Comparison of ENCODE assay signal across 8 cellular contexts in genomic region chr1:223771469-223771813, GRCh38. TPM values are rescaled to one million over a fixed set of nuclear protein-coding genes. Genes with fewer than 3 reads are reported as not detected.
DNase-seq lines count a peak whose midpoint lies in the region; ATAC-seq, FAIRE-seq and TF ChIP-seq lines count a peak whose summit lies in the region.

No MANE protein-coding gene starts in this region.

- H3K27me3 ChIP-seq in left lung (no peaks in the 10 kb centered on the region), thyroid gland (no peaks in the 10 kb centered on the region)

- H3K36me3 Mint-ChIP-seq in activated CD4-positive, alpha-beta T cell treated with anti-CD3 and anti-CD28 coated beads for 36 hours (ENCODE audit: low read depth): peaks cover 50% of the 10 kb centered on the region
- peaks cover 9 to 40% of the 10 kb centered on the region in 2 donors for H3K36me3 Mint-ChIP-seq in activated naive CD4-positive, alpha-beta T cell treated with anti-CD3 and anti-CD28 coated beads, Interleukin-2, amount 50 U/mL, for 72 hours

- H3K4me1 ChIP-seq in left lung: peaks cover 19 to 38% of the 10 kb centered on the region in 2 donors
- peaks cover 20 to 46% of the 10 kb centered on the region in 2 donors for H3K4me1 ChIP-seq in thyroid gland

- no peaks in the 10 kb centered on the region for H3K9me3 Mint-ChIP-seq in activated CD4-positive, alpha-beta T cell treated with anti-CD3 and anti-CD28 coated beads for 36 hours (ENCODE audit: low read depth)
- no peaks in the 10 kb centered on the region for H3K9me3 Mint-ChIP-seq in activated naive CD4-positive, alpha-beta T cell treated with anti-CD3 and anti-CD28 coated beads, Interleukin-2, amount 50 U/mL, for 72 hours

- intact Hi-C loops in activated CD4-positive, alpha-beta T cell treated with anti-CD3 and anti-CD28 coated beads for 36 hours (cut with DNase I, micrococcal nuclease): no loop called here
- intact Hi-C loops in left lung (cut with DNase I): no loop called here
- intact Hi-C loops in thyroid gland (cut with DNase I): no loop called here

- H3K27ac ChIP-seq in left lung (peak overlapping the region; percentile 71 to 91), thyroid gland (peak overlapping the region; percentile 83 to 96 (median 89))

- H3K9me3 ChIP-seq in left lung (no peaks in the 10 kb centered on the region), thyroid gland (no peaks in the 10 kb centered on the region)

- POLR2A ChIA-PET in activated CD4-positive, alpha-beta T cell treated with anti-CD3 and anti-CD28 coated beads for 36 hours (lab: Charles Lee): interaction anchor here (0.5 to 0.6 kb wide), 2 partner anchors 46 to 47 kb away, joined by 4 to 5 read pairs; no protein-coding TSS in a partner anchor

- H3K27ac Mint-ChIP-seq in activated CD4-positive, alpha-beta T cell treated with anti-CD3 and anti-CD28 coated beads for 36 hours: peak overlapping the region; percentile 68
- H3K27ac Mint-ChIP-seq in activated naive CD4-positive, alpha-beta T cell treated with anti-CD3 and anti-CD28 coated beads, Interleukin-2, amount 50 U/mL, for 72 hours: peak overlapping the region; percentile 19 to 69

- 49 to 54% methylated on average over 2 of the region's 2 CpGs for WGBS in thyroid gland, 2 donors

- H3K27me3 Mint-ChIP-seq in activated CD4-positive, alpha-beta T cell treated with anti-CD3 and anti-CD28 coated beads for 36 hours: no peaks in the 10 kb centered on the region

- DNase-seq in activated CD4-positive, alpha-beta T cell treated with anti-CD3 and anti-CD28 coated beads for 36 hours: no peak
- no peak for DNase-seq in activated CD4-positive, alpha-beta T cell treated with anti-CD3 and anti-CD28 coated beads, Interleukin-2, amount 50 U/mL, for 48 hours
- DNase-seq in activated naive CD4-positive, alpha-beta T cell treated with anti-CD3 and anti-CD28 coated beads, Interleukin-2, amount 50 U/mL, for 72 hours (ENCODE audit: low spot score in 2 of 2): no peak
- DNase-seq in left lung: no peak
- peak in 1 of 2 donors; percentile 25 for DNase-seq in thyroid gland
- no peak for DNase-seq in GM12891 (ENCODE audit: insufficient read length, low spot score)
- DNase-seq in DMS53 (lab: John Stamatoyannopoulos, UW): no peak

- no peak overlapping the region for H3K4me3 Mint-ChIP-seq in activated CD4-positive, alpha-beta T cell treated with anti-CD3 and anti-CD28 coated beads for 36 hours

- peaks cover 37% of the 10 kb centered on the region for H3K4me1 Mint-ChIP-seq in activated CD4-positive, alpha-beta T cell treated with anti-CD3 and anti-CD28 coated beads for 36 hours

- peaks cover 0 to 81% of the 10 kb centered on the region in 2 donors for H3K36me3 ChIP-seq in left lung
- H3K36me3 ChIP-seq in thyroid gland: peaks cover 8 to 10% of the 10 kb centered on the region in 2 donors

- H3K4me3 ChIP-seq in left lung: no peak overlapping the region
- no peak overlapping the region for H3K4me3 ChIP-seq in thyroid gland (replicated peaks in 1 of 3)

- no peak for ATAC-seq in activated CD4-positive, alpha-beta T cell treated with anti-CD3 and anti-CD28 coated beads for 36 hours
- ATAC-seq in activated naive CD4-positive, alpha-beta T cell treated with anti-CD3 and anti-CD28 coated beads, Interleukin-2, amount 50 U/mL, for 72 hours: peak in 1 of 2 donors; percentile 23
- ATAC-seq in left lung: peak; percentile 43
- ATAC-seq in GM19463 (IDR thresholded peaks at IDR 0.05; ENCODE audit: unreplicated experiment): no peak

- FAIRE-seq in GM12891 (lab: Jason Lieb, UNC): no peak

- CTCF ChIA-PET in activated CD4-positive, alpha-beta T cell treated with anti-CD3 and anti-CD28 coated beads for 36 hours (lab: Charles Lee): interaction anchor here (0.7 to 1.8 kb wide), 6 partner anchors 22 to 335 kb away, joined by 3 to 10 read pairs (median 4); no protein-coding TSS in a partner anchor

- TF ChIP-seq CTCF in left lung (IDR thresholded peaks at IDR 0.05) (no peak), thyroid gland (IDR thresholded peaks at IDR 0.05) (no peak)

- TF ChIP-seq POLR2A in thyroid gland (IDR thresholded peaks at IDR 0.05) (no peak), GM12891 (IDR thresholded peaks at IDR 0.05; ENCODE audit: low read depth, low read length) (no peak)

TF ChIP-seq in GM12891, 5 proteins besides CTCF, POLR2A, EP300 and RAD21:
- TF ChIP-seq POU2F2 (IDR thresholded peaks at IDR 0.05; ENCODE audit: low read depth, low read length) (no peak), POLR2AphosphoS5 (IDR thresholded peaks at IDR 0.05; ENCODE audit: low read depth, low read length) (no peak), PAX5 (IDR thresholded peaks at IDR 0.05; ENCODE audit: insufficient read depth, low read length, severe bottlenecking) (no peak), TAF1 (IDR thresholded peaks at IDR 0.05; ENCODE audit: low read depth, low read length) (no peak), SPI1 (IDR thresholded peaks at IDR 0.05; ENCODE audit: low read depth, low read length) (no peak)

RNA-seq across cellular contexts. Expression of gene CAPN2, which starts 59.1 kb away (rescaled TPM):
- 10 to 100 TPM; 31.1 to 33.1 TPM for total RNA-seq in activated CD4-positive, alpha-beta T cell treated with anti-CD3 and anti-CD28 coated beads for 36 hours
- total RNA-seq in activated naive CD4-positive, alpha-beta T cell treated with anti-CD3 and anti-CD28 coated beads, Interleukin-2, amount 50 U/mL, for 72 hours: 10 to 100 TPM in 1 of 2 donors, 1 to 10 TPM in 1; 7.0 to 36.8 TPM
- total RNA-seq in left lung (100 to 1,000 TPM; 350 to 434 TPM), thyroid gland (100 to 1,000 TPM; 134 to 155 (median 148) TPM)
- 1.9 TPM for polyA plus RNA-seq in GM12891 (2012; ENCODE audit: low read depth, missing spikeins)
